ENCODE assay signal across 31 cellular contexts in genomic region chr5:82336566-82337351, GRCh38. TPM values are rescaled to one million over a fixed set of nuclear protein-coding genes. Genes with fewer than 3 reads are reported as not detected.
DNase-seq lines count a peak whose midpoint lies in the region; ATAC-seq and TF ChIP-seq lines count a peak whose summit lies in the region.
"Had no signal": no experiment of that assay in that cellular context is flagged by ENCODE, and none has a peak within 500 bp of the region (broad histone marks: within the 10 kb centered on the region; RNA-seq: fewer than 3 reads in every experiment).

No MANE protein-coding gene starts in this region.

- H3K9me3 Mint-ChIP-seq in HFFc6, result no peaks in the 10 kb centered on the region
- H3K9me3 Mint-ChIP-seq in brain, result no peaks in the 10 kb centered on the region
- H3K9me3 Mint-ChIP-seq: activated B cell treated with CpG ODN at 0.5 μM for 24 hours; activated CD4-positive, alpha-beta T cell treated with anti-CD3 and anti-CD28 coated beads, Interleukin-2, amount 10 ng/mL, durations not matched to agents 7 days and 5 days; activated naive CD8-positive, alpha-beta T cell treated with anti-CD3 and anti-CD28 coated beads for 36 hours; activated T-cell treated with anti-CD3 and anti-CD28 coated beads, Interleukin-2, amount 50 U/mL, for 24 hours; naive thymus-derived CD4-positive, alpha-beta T cell had no signal

- no peak overlapping the region for H2BK120ac ChIP-seq in neuronal stem cell (ENCODE audit: low read depth, low read length)

- no peak overlapping the region for H2AK5ac ChIP-seq in neuronal stem cell (ENCODE audit: low read depth, low read length)

- H3K27me3 ChIP-seq in neuronal stem cell (ENCODE audit: control insufficient read depth in 3 of 3, insufficient read depth in 3 of 3, low read depth in 1 of 3, low read length in 3 of 3) (no peaks in the 10 kb centered on the region), thoracic aorta (replicated peaks; ENCODE audit: insufficient read depth) (no peaks in the 10 kb centered on the region), vagina (no peaks in the 10 kb centered on the region)
- H3K27me3 ChIP-seq: uterus had no signal

- H3K4me2 ChIP-seq in neuronal stem cell (ENCODE audit: insufficient read depth, low read length, poor library complexity, severe bottlenecking), result no peak overlapping the region

- peak overlapping the region; percentile 43; the same call in 1 of the 2 replicates for H3K4me3 Mint-ChIP-seq in HFFc6
- no peak overlapping the region for H3K4me3 Mint-ChIP-seq in brain
- H3K4me3 Mint-ChIP-seq: activated B cell treated with CpG ODN at 0.5 μM for 24 hours; activated CD4-positive, alpha-beta T cell treated with anti-CD3 and anti-CD28 coated beads, Interleukin-2, amount 10 ng/mL, durations not matched to agents 7 days and 5 days; activated naive CD8-positive, alpha-beta T cell treated with anti-CD3 and anti-CD28 coated beads for 36 hours; activated T-cell treated with anti-CD3 and anti-CD28 coated beads, Interleukin-2, amount 50 U/mL, for 24 hours; naive thymus-derived CD4-positive, alpha-beta T cell had no signal

- H3K9ac ChIP-seq in neuronal stem cell (ENCODE audit: low read depth, low read length, poor library complexity), result no peak overlapping the region

- no peak for TF ChIP-seq POLR2A in vagina (IDR thresholded peaks at IDR 0.05)

- no peak overlapping the region for H3K18ac ChIP-seq in neuronal stem cell (ENCODE audit: low read length)

- H2AFZ ChIP-seq in neuronal stem cell (ENCODE audit: low read length), result peak overlapping the region; percentile 18

- no peak overlapping the region for H3K4ac ChIP-seq in neuronal stem cell (ENCODE audit: low read length)

- intact Hi-C loops in vagina (cut with DNase I), result no loop called here

- no peaks in the 10 kb centered on the region for H3K79me1 ChIP-seq in neuronal stem cell (ENCODE audit: low read depth, low read length)

- H3K27ac ChIP-seq in neuronal stem cell (replicated peaks; ENCODE audit: low read length), result no peak overlapping the region
- H3K27ac ChIP-seq in thoracic aorta, result peak overlapping the region; percentile 93 to 99
- H3K27ac ChIP-seq in vagina, result no peak overlapping the region
- H3K27ac ChIP-seq: C4-2B had no signal

- H3K4me1 ChIP-seq in neuronal stem cell (ENCODE audit: control insufficient read depth in 2 of 2, insufficient read depth in 1 of 2, low read depth in 1 of 2, low read length in 2 of 2) (peaks cover 0 to 8% of the 10 kb centered on the region in 2 donors), thoracic aorta (ENCODE audit: control insufficient read depth in 1 of 2, low read depth in 2 of 2) (peaks cover 51 to 75% of the 10 kb centered on the region in 2 donors), vagina (peaks cover 11% of the 10 kb centered on the region)
- H3K4me1 ChIP-seq: Caco-2, uterus had no signal

- H3K4me1 Mint-ChIP-seq in HFFc6 (ENCODE audit: low read depth), result peaks cover 68% of the 10 kb centered on the region
- H3K4me1 Mint-ChIP-seq in brain, result peaks cover 56% of the 10 kb centered on the region
- H3K4me1 Mint-ChIP-seq: activated B cell treated with CpG ODN at 0.5 μM for 24 hours had no signal

- no peak overlapping the region for H3K4me3 ChIP-seq in neuronal stem cell (ENCODE audit: low read length in 2 of 2)
- no peak overlapping the region for H3K4me3 ChIP-seq in thoracic aorta
- H3K4me3 ChIP-seq in vagina, result no peak overlapping the region
- H3K4me3 ChIP-seq: uterus had no signal

- H3K27ac Mint-ChIP-seq in HFFc6, result peak overlapping the region; percentile 90
- peak overlapping the region in 3 of 5 experiments; percentile 59 to 87 (median 75) for H3K27ac Mint-ChIP-seq in brain
- H3K27ac Mint-ChIP-seq: activated B cell treated with CpG ODN at 0.5 μM for 24 hours; activated CD4-positive, alpha-beta T cell treated with anti-CD3 and anti-CD28 coated beads, Interleukin-2, amount 10 ng/mL, durations not matched to agents 7 days and 5 days; activated naive CD8-positive, alpha-beta T cell treated with anti-CD3 and anti-CD28 coated beads for 36 hours; activated T-cell treated with anti-CD3 and anti-CD28 coated beads, Interleukin-2, amount 50 U/mL, for 24 hours; naive thymus-derived CD4-positive, alpha-beta T cell had no signal

- no peak overlapping the region for H3K23ac ChIP-seq in neuronal stem cell (ENCODE audit: low read depth, low read length, poor library complexity)

- no peak overlapping the region for H2BK15ac ChIP-seq in neuronal stem cell (ENCODE audit: low read length)

- no peak overlapping the region for H3K14ac ChIP-seq in neuronal stem cell (ENCODE audit: low read length)

- H3K36me3 ChIP-seq in neuronal stem cell (replicated peaks in 1 of 2; ENCODE audit: control insufficient read depth in 2 of 2, insufficient read depth in 2 of 2, low read length in 2 of 2) (no peaks in the 10 kb centered on the region), thoracic aorta (no peaks in the 10 kb centered on the region), vagina (no peaks in the 10 kb centered on the region)
- H3K36me3 ChIP-seq: uterus had no signal

- ATAC-seq in thoracic aorta (ENCODE audit: insufficient number of reproducible peaks, low FRiP score, low read depth) (no peak), GM19351 (IDR thresholded peaks at IDR 0.05; ENCODE audit: unreplicated experiment) (no peak)
- ATAC-seq: esophagus mucosa; HCT116; HepG2; naive thymus-derived CD4-positive, alpha-beta T cell had no signal

- H4K91ac ChIP-seq in neuronal stem cell (ENCODE audit: low read depth, low read length, poor library complexity), result no peak overlapping the region

- H3K27me3 Mint-ChIP-seq in HFFc6 (ENCODE audit: insufficient read depth), result peaks cover 5% of the 10 kb centered on the region
- no peaks in the 10 kb centered on the region for H3K27me3 Mint-ChIP-seq in brain
- H3K27me3 Mint-ChIP-seq: activated B cell treated with CpG ODN at 0.5 μM for 24 hours had no signal

- H3K36me3 Mint-ChIP-seq in HFFc6 (ENCODE audit: low read depth), result no peaks in the 10 kb centered on the region
- no peaks in the 10 kb centered on the region for H3K36me3 Mint-ChIP-seq in brain
- H3K36me3 Mint-ChIP-seq: activated naive CD8-positive, alpha-beta T cell treated with anti-CD3 and anti-CD28 coated beads for 36 hours had no signal

- no peak for DNase-seq in HFFc6
- no peak for DNase-seq in neuronal stem cell (ENCODE audit: low spot score)
- no peak for DNase-seq in thoracic aorta (ENCODE audit: low spot score)
- DNase-seq in retina, result no peak
- no peak for DNase-seq in vagina (ENCODE audit: extremely low spot score in 2 of 2)
- DNase-seq: activated B cell treated with CpG ODN at 0.5 μM for 24 hours; activated CD4-positive, alpha-beta T cell treated with anti-CD3 and anti-CD28 coated beads, Interleukin-2, amount 10 ng/mL, durations not matched to agents 7 days and 5 days; activated gamma-delta T cell; activated naive CD8-positive, alpha-beta T cell treated with anti-CD3 and anti-CD28 coated beads for 36 hours; activated T-cell treated with anti-CD3 and anti-CD28 coated beads, Interleukin-2, amount 50 U/mL, for 24 hours; Caco-2; foreskin melanocyte; GDM1; midbrain; naive thymus-derived CD4-positive, alpha-beta T cell; NCI-H1092; NCI-H1694 treated with DMSO at 0.1 percent for 48 hours; NCI-H446 treated with DMSO at 0.1 percent for 48 hours; NCI-H82; occipital lobe; RPMI8226; small intestine; stimulated activated naive CD4-positive, alpha-beta T cell treated with Interleukin-2 at 50 U/mL for 16 hours; T-helper 1 cell; uterus had no signal

- H3K9me3 ChIP-seq in neuronal stem cell (replicated peaks in 1 of 2; ENCODE audit: control insufficient read depth in 2 of 2, insufficient read depth in 1 of 2, low read depth in 1 of 2, low read length in 2 of 2), result no peaks in the 10 kb centered on the region
- H3K9me3 ChIP-seq in thoracic aorta, result no peaks in the 10 kb centered on the region
- no peaks in the 10 kb centered on the region for H3K9me3 ChIP-seq in vagina
- H3K9me3 ChIP-seq: Caco-2, uterus had no signal

- TF ChIP-seq CTCF in HFFc6 (IDR thresholded peaks at IDR 0.05), result no peak
- no peak for TF ChIP-seq CTCF in brain (conservative IDR thresholded peaks at IDR 0.05)
- TF ChIP-seq CTCF in thoracic aorta (IDR thresholded peaks at IDR 0.05), result no peak
- no peak for TF ChIP-seq CTCF in vagina (IDR thresholded peaks at IDR 0.05)

- no peak overlapping the region for H2BK12ac ChIP-seq in neuronal stem cell (ENCODE audit: low read length)

- WGBS in neuronal stem cell (ENCODE audit: extremely low coverage in 2 of 2, insufficient read length in 2 of 2, insufficient replicate concordance in 1 of 2), 2 donors, result no CpG with 5 or more reads among the region's 1 CpG

- no peak overlapping the region for H4K8ac ChIP-seq in neuronal stem cell (ENCODE audit: low read depth, low read length)

- no peak overlapping the region for H2BK5ac ChIP-seq in neuronal stem cell (ENCODE audit: low read length)

RNA-seq across cellular contexts. Expression of gene RPS23, which starts 58.6 kb away (rescaled TPM):
- total RNA-seq in HFFc6 (2021; fragmentation: NEBNext Ultra II Directional; extraction: Animal tissue kit (Norgen Biotek cat#: 25700)), result 1,000 to 10,000 TPM; 1,416 to 1,929 (median 1,647) TPM
- polyA plus RNA-seq in brain (ENCODE audit: insufficient read depth, low read depth, low replicate concordance), result 2,515 TPM
- polyA plus RNA-seq in neuronal stem cell (2013, experiment 1 of 2), result 4,871 TPM
- 5,026 TPM for polyA plus RNA-seq in neuronal stem cell (2013, experiment 2 of 2)
- total RNA-seq in thoracic aorta (1,000 to 10,000 TPM; 1,224 to 1,259 TPM), vagina (2,334 TPM)

Comparison
In these comparisons a context has a peak if more than half of its experiments do, and no peak if none do; other contexts are left out.
1. H3K27ac ChIP-seq: peak in thoracic aorta (2 of 2); none in neuronal stem cell (single experiment) and vagina (single experiment).